10 cellular contexts compared by ENCODE assay signal in the genomic region with DNA sequence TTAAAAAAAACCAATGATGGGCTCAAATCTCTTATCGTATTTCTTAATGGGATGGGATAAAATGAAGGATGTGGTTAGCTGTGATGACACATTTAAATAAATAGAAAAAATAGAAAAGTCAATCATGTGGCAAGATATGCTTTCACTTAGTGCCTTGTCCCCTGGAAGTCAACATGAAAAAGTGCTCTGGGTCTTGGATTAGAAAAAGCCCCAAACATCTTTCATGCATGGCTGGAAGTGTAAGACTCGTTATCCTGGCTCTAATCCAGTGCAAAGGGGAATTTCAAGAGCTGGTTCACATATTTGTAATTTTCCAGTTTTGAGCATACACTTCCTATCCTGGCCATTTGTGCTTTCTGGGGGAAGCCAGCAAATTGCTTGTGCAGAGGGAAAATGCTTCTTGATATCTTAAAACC.
DNase-seq lines count a peak whose midpoint lies in the region; ATAC-seq, FAIRE-seq and TF ChIP-seq lines count a peak whose summit lies in the region.
"Had no signal": no experiment of that assay in that cellular context is flagged by ENCODE, and none has a peak within 500 bp of the region (broad histone marks: within the 10 kb centered on the region; RNA-seq: fewer than 3 reads in every experiment).

No MANE protein-coding gene starts in this region.

- peaks cover 19% of the 10 kb centered on the region for H3K4me1 ChIP-seq in astrocyte (ENCODE audit: insufficient read depth, low read length)
- peaks cover 24% of the 10 kb centered on the region for H3K4me1 ChIP-seq in lower lobe of right lung

- TF ChIP-seq CTCF in astrocyte (IDR thresholded peaks at IDR 0.05; ENCODE audit: insufficient read depth, low read depth, low read length) (no peak), lower lobe of right lung (IDR thresholded peaks at IDR 0.05) (no peak), RWPE1 (conservative IDR thresholded peaks at IDR 0.05; ENCODE audit: low read depth) (no peak)

- H3K4me3 Mint-ChIP-seq in astrocyte (ENCODE audit: unreplicated experiment) = no peak overlapping the region

- peak; percentile 45 for ATAC-seq in HG02884 (IDR thresholded peaks at IDR 0.05; ENCODE audit: unreplicated experiment)
- peak; percentile 32 to 35 for ATAC-seq in lower lobe of right lung

- H3K9me3 Mint-ChIP-seq in astrocyte (ENCODE audit: unreplicated experiment) = no peaks in the 10 kb centered on the region

- intact Hi-C loops in lower lobe of right lung (cut with DNase I) = no loop called here

- H3K27me3 ChIP-seq in astrocyte (ENCODE audit: insufficient read depth, low read length) (no peaks in the 10 kb centered on the region), lower lobe of right lung (ENCODE audit: low read depth) (no peaks in the 10 kb centered on the region)

- peak overlapping the region; percentile 83 for H3K27ac Mint-ChIP-seq in astrocyte (ENCODE audit: unreplicated experiment)

- POLR2A ChIA-PET in RWPE1 (lab: Yijun Ruan, JAX; ENCODE audit: low non-redundant PET) = no interaction called here

- H3K4me3 ChIP-seq in astrocyte (ENCODE audit: insufficient read depth, low read depth, low read length) (no peak overlapping the region), lower lobe of right lung (no peak overlapping the region)

- no peaks in the 10 kb centered on the region for H3K9me3 ChIP-seq in astrocyte (ENCODE audit: insufficient read depth, low read depth, low read length)
- H3K9me3 ChIP-seq in lower lobe of right lung = no peaks in the 10 kb centered on the region

- H3K4me2 ChIP-seq in astrocyte (ENCODE audit: low read length) = peak overlapping the region; percentile 60

- CTCF ChIA-PET in RWPE1 (lab: Yijun Ruan, JAX) = interaction anchor here (1.6 kb wide), 1 partner anchor 32 kb away, joined by 4 read pairs; no protein-coding TSS in a partner anchor

- H3K36me3 Mint-ChIP-seq in astrocyte (ENCODE audit: low read depth, unreplicated experiment) = no peaks in the 10 kb centered on the region

- no peaks in the 10 kb centered on the region for H3K27me3 Mint-ChIP-seq in astrocyte (ENCODE audit: low read depth, unreplicated experiment)

- H2AFZ ChIP-seq in astrocyte (ENCODE audit: low read depth, low read length) = no peak overlapping the region

- FAIRE-seq in astrocyte (lab: Jason Lieb, UNC) (peak; percentile 39), urothelium cell line (lab: Jason Lieb, UNC) (no peak)

- H4K20me1 ChIP-seq in astrocyte (ENCODE audit: insufficient read depth, low read length) = no peaks in the 10 kb centered on the region

- peaks cover 34% of the 10 kb centered on the region for H3K4me1 Mint-ChIP-seq in astrocyte (ENCODE audit: low read depth, unreplicated experiment)

- DNase-seq in AG08395 (ENCODE audit: low spot score) (peak; percentile 54), astrocyte (ENCODE audit: low read depth) (peak; percentile 96), lower lobe of right lung (no peak), HPDE6-E6E7 (ENCODE audit: extremely low spot score) (no peak), T1000 (lab: John Stamatoyannopoulos, UW) (no peak), RWPE1 (ENCODE audit: low spot score) (no peak), urothelium cell line (ENCODE audit: low spot score) (no peak)
- DNase-seq: NCI-H748 treated with DMSO at 0.1 percent for 48 hours, right cardiac atrium had no signal

- H3K36me3 ChIP-seq in astrocyte (ENCODE audit: insufficient read depth, low read length) (no peaks in the 10 kb centered on the region), lower lobe of right lung (no peaks in the 10 kb centered on the region)

- no peak overlapping the region for H3K9ac ChIP-seq in astrocyte (ENCODE audit: low read length)

- no peaks in the 10 kb centered on the region for H3K79me2 ChIP-seq in astrocyte (ENCODE audit: insufficient read depth, low read length)

- H3K27ac ChIP-seq in astrocyte (ENCODE audit: low read depth, low read length) = peak overlapping the region; percentile 65
- H3K27ac ChIP-seq in lower lobe of right lung = no peak overlapping the region
- H3K27ac ChIP-seq in RWPE1 = no peak overlapping the region

Comparison
In these comparisons a context has a peak if more than half of its experiments do, and no peak if none do; other contexts are left out.
1. DNase-seq: peak in AG08395 (single experiment) and astrocyte (single experiment); none in lower lobe of right lung (single experiment), HPDE6-E6E7 (single experiment), T1000 (single experiment), RWPE1 (single experiment) and urothelium cell line (single experiment).